Comparison of ENCODE assay signal across 18 cellular contexts in the genomic region with DNA sequence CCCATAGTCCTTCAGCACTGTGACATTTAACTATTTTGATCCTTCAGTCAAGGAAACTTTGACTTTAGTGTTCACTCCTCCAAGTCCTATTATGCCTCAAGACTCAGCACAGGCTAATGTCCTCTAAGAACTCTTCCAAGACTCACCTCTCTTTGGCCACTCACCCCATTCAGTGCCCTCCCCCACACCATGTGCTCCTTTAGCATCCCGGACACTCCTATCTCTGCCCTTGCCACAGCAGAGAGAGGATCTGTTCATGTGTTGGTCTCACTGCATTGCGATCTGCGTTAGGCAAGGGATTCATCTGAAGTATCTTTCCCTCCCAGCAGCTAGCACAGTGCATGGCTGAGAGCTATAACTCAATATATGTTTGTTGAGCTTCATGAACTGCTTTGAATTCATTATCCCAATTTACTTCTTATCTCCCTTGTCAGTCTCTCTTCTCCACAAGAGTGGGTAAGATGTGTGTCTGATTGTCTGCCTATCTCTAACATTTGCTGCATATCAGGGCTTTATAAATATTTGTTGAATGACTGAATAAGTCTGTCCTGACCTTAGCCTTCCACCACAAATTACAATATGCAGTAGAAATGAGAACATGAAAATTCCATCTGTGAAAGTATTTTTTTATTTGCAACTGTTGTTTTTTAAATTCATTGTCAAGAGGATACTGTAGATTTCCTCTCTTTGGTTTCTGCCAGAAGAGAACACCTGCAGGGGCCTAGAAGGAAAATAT.
"Had no signal": no experiment of that assay in that cellular context is flagged by ENCODE, and none has a peak within 500 bp of the region (broad histone marks: within the 10 kb centered on the region; RNA-seq: fewer than 3 reads in every experiment).

No MANE protein-coding gene starts in this region.

- H3K4me1 ChIP-seq: gastroesophageal sphincter, left lung, stomach had no signal

- DNase-seq: activated B cell treated with CpG ODN at 0.5 μM for 24 hours; activated CD4-positive, alpha-beta T cell treated with anti-CD3 and anti-CD28 coated beads for 48 hours; activated CD8-positive, alpha-beta memory T cell treated with anti-CD3 and anti-CD28 coated beads, Interleukin-2, amount 50 U/mL, for 4 hours; activated CD8-positive, alpha-beta T cell treated with anti-CD3 and anti-CD28 coated beads, Interleukin-2, amount 10 ng/mL, durations not matched to agents 7 days and 5 days; activated effector memory CD4-positive, alpha-beta T cell treated with anti-CD3 and anti-CD28 coated beads, Interleukin-2, amount 50 U/mL, for 16 hours; activated T-cell treated with anti-CD3 and anti-CD28 coated beads, Interleukin-2, amount 50 U/mL, for 48 hours; dorsolateral prefrontal cortex; endodermal cell; left lung; naive B cell; nucleus accumbens; right cardiac atrium; stimulated activated CD4-positive, alpha-beta T cell treated with anti-CD3 and anti-CD28 coated beads, Interleukin-4, amount 100 ng/mL, for 4 hours; stomach had no signal

- ATAC-seq: activated CD8-positive, alpha-beta T cell treated with anti-CD3 and anti-CD28 coated beads, Interleukin-2, amount 10 ng/mL, durations not matched to agents 7 days and 5 days; gastroesophageal sphincter; left lung; right cardiac atrium had no signal

- H3K4me3 ChIP-seq: cardiac muscle cell, dorsolateral prefrontal cortex, gastroesophageal sphincter, left lung, smooth muscle cell, stomach, thoracic aorta had no signal

- H3K27me3 ChIP-seq: gastroesophageal sphincter, left lung, stomach had no signal

- H3K36me3 ChIP-seq: cardiac muscle cell, gastroesophageal sphincter, left lung, stomach, thoracic aorta had no signal

- H3K27ac ChIP-seq: cardiac muscle cell, dorsolateral prefrontal cortex, gastroesophageal sphincter, left lung, stomach, thoracic aorta had no signal

- H3K4me2 ChIP-seq: smooth muscle cell had no signal

- H3K9me3 ChIP-seq: gastroesophageal sphincter, left lung, stomach, thoracic aorta had no signal
